In genomic region chr7:70764004-70764691, GRCh38 we compare ENCODE assay signal across 9 cellular contexts.
DNase-seq lines count a peak whose midpoint lies in the region; ATAC-seq, FAIRE-seq and TF ChIP-seq lines count a peak whose summit lies in the region.
"Had no signal": no experiment of that assay in that cellular context is flagged by ENCODE, and none has a peak within 500 bp of the region (broad histone marks: within the 10 kb centered on the region; RNA-seq: fewer than 3 reads in every experiment).

No MANE protein-coding gene starts in this region.

- H3K18ac ChIP-seq in mesendoderm (ENCODE audit: low read length), result no peak overlapping the region

- ATAC-seq in GM19468 (IDR thresholded peaks at IDR 0.05; ENCODE audit: extremely low read depth, unreplicated experiment) (peak; percentile 53), HG03342 (IDR thresholded peaks at IDR 0.05; ENCODE audit: unreplicated experiment) (peak; percentile 85)

- H4K8ac ChIP-seq in mesendoderm (ENCODE audit: low read depth, low read length), result no peak overlapping the region

- H3K79me1 ChIP-seq in mesendoderm (ENCODE audit: low read length), result peaks cover 12% of the 10 kb centered on the region

- H4K5ac ChIP-seq in mesendoderm (ENCODE audit: low read length), result no peak overlapping the region

- no CpG with 5 or more reads among the region's 16 CpGs for WGBS in mesendoderm (ENCODE audit: extremely low coverage, insufficient coverage, low lambda C conversion rate)

- no peak overlapping the region for H3K4me2 ChIP-seq in mesendoderm (ENCODE audit: low read length)

- H3K56ac ChIP-seq in mesendoderm (ENCODE audit: low read length), result no peak overlapping the region

- H3K79me2 ChIP-seq in mesendoderm (ENCODE audit: control insufficient read depth, insufficient read depth, low read length), result peaks cover 6% of the 10 kb centered on the region

- H2BK120ac ChIP-seq in mesendoderm (ENCODE audit: low read depth, low read length), result no peak overlapping the region

- peak overlapping the region; percentile 31 for H3K27ac ChIP-seq in caudate nucleus (ENCODE audit: low read depth, low read length)
- no peak overlapping the region for H3K27ac ChIP-seq in mesendoderm (ENCODE audit: low read depth, low read length)

- H3K27me3 ChIP-seq in mesendoderm (ENCODE audit: insufficient read depth, low read length, poor library complexity), result no peaks in the 10 kb centered on the region

- no peak for TF ChIP-seq POLR2A in GM12892 (IDR thresholded peaks at IDR 0.05; ENCODE audit: low read depth, low read length)

- no peak overlapping the region for H3K9ac ChIP-seq in mesendoderm (ENCODE audit: low read length)

- no peak overlapping the region for H2BK5ac ChIP-seq in mesendoderm (ENCODE audit: low read length)

- peak; percentile 87 for FAIRE-seq in GM12892 (lab: Jason Lieb, UNC)

- H3K4me3 ChIP-seq in mesendoderm (ENCODE audit: low read length), result no peak overlapping the region

- H2BK15ac ChIP-seq in mesendoderm (replicated peaks; ENCODE audit: low read depth), result no peak overlapping the region

- no peak overlapping the region for H3K4ac ChIP-seq in mesendoderm (ENCODE audit: low read depth, low read length)

- no peak overlapping the region for H3K23ac ChIP-seq in mesendoderm (ENCODE audit: low read length)

- no peaks in the 10 kb centered on the region for H3K4me1 ChIP-seq in mesendoderm (ENCODE audit: control insufficient read depth, low read depth, low read length)

- peaks cover 2% of the 10 kb centered on the region for H3K36me3 ChIP-seq in mesendoderm (ENCODE audit: control insufficient read depth, insufficient read depth, low read length)

- H2AK5ac ChIP-seq in mesendoderm (ENCODE audit: low read length), result no peak overlapping the region

- DNase-seq in GM12892 (ENCODE audit: insufficient read length), result peak; percentile 49
- DNase-seq in caudate nucleus (lab: John Stamatoyannopoulos, UW), result peak in 6 of 61 donors; percentile 17 to 65 (median 20)
- no peak for DNase-seq in activated gamma-delta T cell (lab: John Stamatoyannopoulos, UW)
- DNase-seq in mesendoderm, result no peak
- no peak for DNase-seq in medulla oblongata (ENCODE audit: extremely low spot score)
- no peak for DNase-seq in MV-4-11 (lab: John Stamatoyannopoulos, UW)
- DNase-seq: islet precursor cell had no signal
